2 cellular contexts compared by ENCODE assay signal in the genomic region with DNA sequence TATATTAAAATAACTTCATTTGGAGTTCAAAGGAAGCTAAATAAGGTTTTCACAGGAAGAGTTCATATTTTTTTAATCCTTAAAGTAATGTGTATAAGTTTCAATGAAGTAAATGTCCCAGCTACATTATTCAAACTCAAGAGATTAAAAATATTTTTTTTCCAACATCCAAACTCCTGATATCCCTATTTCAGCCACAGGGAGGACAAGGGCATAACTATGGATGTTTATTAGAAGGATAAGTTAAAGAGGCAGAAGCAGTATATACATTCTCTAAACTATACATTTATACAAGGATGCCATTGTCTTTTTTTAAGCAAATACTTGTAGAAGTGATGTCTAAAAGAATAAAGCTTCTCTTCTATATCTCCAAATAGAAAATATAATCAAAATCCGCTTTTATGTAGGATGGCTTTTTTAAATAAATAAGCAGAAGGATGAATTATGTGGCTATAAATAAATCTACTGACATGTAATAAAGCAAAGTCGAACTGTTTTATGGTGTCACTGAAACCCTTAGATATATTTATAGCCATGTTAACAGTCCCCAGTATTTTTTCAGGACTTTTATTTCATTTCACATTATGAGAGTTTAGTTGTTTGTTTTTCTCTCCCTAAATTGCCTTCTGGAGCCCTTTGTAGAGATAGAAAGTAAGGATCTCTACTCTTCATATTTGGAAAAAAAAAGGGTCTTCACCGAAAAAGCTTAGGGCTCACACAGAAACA.
TF ChIP-seq lines count a peak whose summit lies in the region.

No MANE protein-coding gene starts in this region.

TF ChIP-seq in SK-N-SH, 30 proteins besides CTCF, POLR2A, EP300 and RAD21 (continued from another document):
- no peak for TF ChIP-seq IRF3 (IDR thresholded peaks at IDR 0.05; ENCODE audit: low read depth, low read length)
- TF ChIP-seq REST (IDR thresholded peaks at IDR 0.05; ENCODE audit: low read depth, low read length), result no peak
- TF ChIP-seq SIN3A (IDR thresholded peaks at IDR 0.05; ENCODE audit: borderline replicate concordance, low read depth, low read length), result no peak
- TF ChIP-seq USF1 (IDR thresholded peaks at IDR 0.05; ENCODE audit: borderline replicate concordance, low read depth), result no peak
- no peak for TF ChIP-seq MXI1 (IDR thresholded peaks at IDR 0.05; ENCODE audit: low read depth, low read length)
TF ChIP-seq in SK-N-SH: peak in this region for 0.

TF ChIP-seq in SK-N-SH treated with all-trans-retinoic acid at 6 μM for 48 hours, 23 proteins besides CTCF, POLR2A, EP300 and RAD21 (continued from another document):
- no peak for TF ChIP-seq POU6F1 (CRISPR knock-in tag; IDR thresholded peaks at IDR 0.05; ENCODE audit: borderline replicate concordance, low read depth)
- no peak for TF ChIP-seq ZNF565 (CRISPR knock-in tag; conservative IDR thresholded peaks at IDR 0.05; ENCODE audit: low read depth)
- TF ChIP-seq ZNF8 (CRISPR knock-in tag; IDR thresholded peaks at IDR 0.05), result no peak
- TF ChIP-seq SNAI2 (CRISPR knock-in tag; IDR thresholded peaks at IDR 0.05), result no peak
- no peak for TF ChIP-seq RARB (CRISPR knock-in tag; IDR thresholded peaks at IDR 0.05)
- no peak for TF ChIP-seq ZC3H10 (CRISPR knock-in tag; IDR thresholded peaks at IDR 0.05)
- no peak for TF ChIP-seq OSR1 (CRISPR knock-in tag; IDR thresholded peaks at IDR 0.05)
- TF ChIP-seq ZNF70 (CRISPR knock-in tag; IDR thresholded peaks at IDR 0.05), result no peak
